8 cellular contexts compared by ENCODE assay signal in genomic region chr6:47241742-47242482, GRCh38.
DNase-seq lines count a peak whose midpoint lies in the region; TF ChIP-seq lines count a peak whose summit lies in the region.

No MANE protein-coding gene starts in this region.

- intact Hi-C loops in Calu3 (cut with micrococcal nuclease; ENCODE audit: unreplicated experiment), result no loop called here

- H3K9me3 ChIP-seq in HAP-1, result no peaks in the 10 kb centered on the region
- no peaks in the 10 kb centered on the region for H3K9me3 ChIP-seq in MG63

- H3K4me1 Mint-ChIP-seq in Calu3 (ENCODE audit: low read depth, unreplicated experiment), result peaks cover 72% of the 10 kb centered on the region
- H3K4me1 Mint-ChIP-seq in IgD-negative memory B cell, result peaks cover 7 to 32% (median 21%) of the 10 kb centered on the region in 3 donors
- H3K4me1 Mint-ChIP-seq in nephron, result peaks cover 32% of the 10 kb centered on the region

- in situ Hi-C loops in HAP-1 (cut with MboI; ENCODE audit: low sequenced_read_pairs), result no loop called here

- H3K9me3 Mint-ChIP-seq in Calu3 (ENCODE audit: low read depth, unreplicated experiment), result no peaks in the 10 kb centered on the region
- no peaks in the 10 kb centered on the region for H3K9me3 Mint-ChIP-seq in IgD-negative memory B cell
- H3K9me3 Mint-ChIP-seq in nephron, result no peaks in the 10 kb centered on the region

- peaks cover 7% of the 10 kb centered on the region for H3K4me1 ChIP-seq in HAP-1

- peaks cover 70% of the 10 kb centered on the region for H3K36me3 Mint-ChIP-seq in Calu3 (ENCODE audit: insufficient read depth, unreplicated experiment)
- H3K36me3 Mint-ChIP-seq in IgD-negative memory B cell, result peaks cover 3% of the 10 kb centered on the region
- peaks cover 12% of the 10 kb centered on the region for H3K36me3 Mint-ChIP-seq in nephron (ENCODE audit: low read depth)

- DNase-seq in Calu3 (no peak), cardiac fibroblast (ENCODE audit: low read depth in 2 of 2) (peak; percentile 54 to 55), HAP-1 (ENCODE audit: low spot score in 2 of 2) (no peak), HPDE6-E6E7 (ENCODE audit: extremely low spot score) (no peak), MG63 (no peak), SKM-1 treated with dmso at 0.1 percent for 144 hours (lab: John Stamatoyannopoulos, UW; ENCODE audit: unreplicated experiment) (no peak)

- H3K4me3 ChIP-seq in cardiac fibroblast (replicated peaks in 1 of 2; ENCODE audit: low read depth in 2 of 2, low read length in 2 of 2) (no peak overlapping the region), HAP-1 (no peak overlapping the region), MG63 (no peak overlapping the region)

- H3K27me3 Mint-ChIP-seq in Calu3 (ENCODE audit: unreplicated experiment) (no peaks in the 10 kb centered on the region), IgD-negative memory B cell (no peaks in the 10 kb centered on the region), nephron (ENCODE audit: low read depth) (no peaks in the 10 kb centered on the region)

- TSS peak; percentile 37 for BruUV-seq in Calu3 (replicated peaks; lab: Mats Ljungman, UMichigan)

- CTCF ChIA-PET in Calu3 (lab: Charles Lee), result interaction anchor here (0.6 to 1.6 kb wide), 10 partner anchors 8 to 199 kb away, joined by 3 to 11 read pairs (median 4); partner anchors contain the start of gene ADGRF1

- H3K27ac Mint-ChIP-seq in Calu3 (ENCODE audit: unreplicated experiment), result peak overlapping the region; percentile 85
- H3K27ac Mint-ChIP-seq in IgD-negative memory B cell, result peak overlapping the region; percentile 20 to 75 (median 74)
- peak overlapping the region; percentile 67 to 89 (median 80) for H3K27ac Mint-ChIP-seq in nephron

- peak overlapping the region; percentile 53 for H3K4me3 Mint-ChIP-seq in Calu3 (ENCODE audit: low read depth, unreplicated experiment)
- peak overlapping the region in 1 of 4 donors; percentile 63 for H3K4me3 Mint-ChIP-seq in IgD-negative memory B cell
- H3K4me3 Mint-ChIP-seq in nephron, result no peak overlapping the region

- no peaks in the 10 kb centered on the region for H3K36me3 ChIP-seq in HAP-1 (replicated peaks)
- no peaks in the 10 kb centered on the region for H3K36me3 ChIP-seq in MG63

- no peak for TF ChIP-seq CTCF in Calu3 (IDR thresholded peaks at IDR 0.05; ENCODE audit: unreplicated experiment)
- peak; percentile 13 for TF ChIP-seq CTCF in cardiac fibroblast (IDR thresholded peaks at IDR 0.05; ENCODE audit: low read depth, low read length)
- TF ChIP-seq CTCF in nephron (IDR thresholded peaks at IDR 0.05; ENCODE audit: unreplicated experiment in 3 of 3), result no peak

- H3K27me3 ChIP-seq in HAP-1 (ENCODE audit: low read depth) (no peaks in the 10 kb centered on the region), MG63 (no peaks in the 10 kb centered on the region)

Comparison
In these comparisons a context has a peak if more than half of its experiments do, and no peak if none do; other contexts are left out.
1. DNase-seq: peak in cardiac fibroblast (2 of 2); none in Calu3 (single experiment), HAP-1 (0 of 2), HPDE6-E6E7 (single experiment), MG63 (single experiment) and SKM-1 treated with dmso at 0.1 percent for 144 hours (single experiment).
2. Peak in every context shown above with its lines, with median percentiles within 50 percentile points of each other: H3K27ac Mint-ChIP-seq.